Comparison of ENCODE assay signal across 26 cellular contexts in the genomic region with DNA sequence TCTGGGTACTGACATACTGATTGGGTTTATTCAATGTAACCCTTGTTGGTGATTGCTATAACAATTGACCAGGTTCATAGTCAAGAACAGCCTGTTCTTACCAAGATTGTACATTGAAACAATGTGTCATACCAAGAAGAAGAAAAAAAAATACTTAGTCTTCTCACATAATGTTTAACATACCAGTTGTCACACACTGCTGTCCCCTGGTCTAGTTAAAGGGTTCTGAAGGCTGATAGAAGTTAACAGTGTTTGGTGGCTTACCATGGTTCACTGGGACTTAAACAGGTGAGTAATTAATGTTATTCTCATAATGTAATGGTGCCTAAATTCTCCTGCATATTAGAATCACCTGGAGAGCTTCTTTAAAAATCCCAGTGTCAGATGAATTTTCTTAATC. TPM values are rescaled to one million over a fixed set of nuclear protein-coding genes. Genes with fewer than 3 reads are reported as not detected.
DNase-seq lines count a peak whose midpoint lies in the region; ATAC-seq and TF ChIP-seq lines count a peak whose summit lies in the region.
"Had no signal": no experiment of that assay in that cellular context is flagged by ENCODE, and none has a peak within 500 bp of the region (broad histone marks: within the 10 kb centered on the region; RNA-seq: fewer than 3 reads in every experiment).

No MANE protein-coding gene starts in this region.

- ATAC-seq in GM18909 (IDR thresholded peaks at IDR 0.05; ENCODE audit: poor library complexity, unreplicated experiment) (peak; percentile 65), HG02610 (IDR thresholded peaks at IDR 0.05; ENCODE audit: unreplicated experiment) (peak; percentile 35), HG03460 (IDR thresholded peaks at IDR 0.05; ENCODE audit: unreplicated experiment) (peak; percentile 53), natural killer cell (no peak)
- ATAC-seq: activated CD4-positive, CD25-positive, alpha-beta regulatory T cell treated with anti-CD3 and anti-CD28 coated beads, Interleukin-2, amount 50 U/mL, for 24 hours; activated T-cell treated with anti-CD3 and anti-CD28 coated beads, Interleukin-2, amount 50 U/mL, for 4 hours; heart right ventricle had no signal

- H3K4me1 Mint-ChIP-seq in natural killer cell: peaks cover 1 to 4% of the 10 kb centered on the region in 2 donors
- H3K4me1 Mint-ChIP-seq: neural crest cell had no signal

- no peaks in the 10 kb centered on the region for H3K9me3 Mint-ChIP-seq in natural killer cell
- H3K9me3 Mint-ChIP-seq: activated T-cell treated with anti-CD3 and anti-CD28 coated beads, Interleukin-2, amount 50 U/mL, for 4 hours; neural crest cell had no signal

- TF ChIP-seq CTCF in testis (IDR thresholded peaks at IDR 0.05): no peak
- no peak for TF ChIP-seq CTCF in natural killer cell (IDR thresholded peaks at IDR 0.05)

- no peaks in the 10 kb centered on the region for H3K36me3 ChIP-seq in testis (ENCODE audit: low read depth, missing control alignments)
- H3K36me3 ChIP-seq: cardiac muscle cell, heart right ventricle, left ventricle myocardium inferior, tibial artery had no signal

- H3K27ac ChIP-seq in testis: peak overlapping the region; percentile 27 to 59
- H3K27ac ChIP-seq: cardiac muscle cell, heart right ventricle, left ventricle myocardium inferior, RWPE1, skin epidermis, tibial artery had no signal

- no peaks in the 10 kb centered on the region for H3K27me3 ChIP-seq in testis
- H3K27me3 ChIP-seq: cardiac muscle cell, heart right ventricle, tibial artery had no signal

- no peaks in the 10 kb centered on the region for H3K27me3 Mint-ChIP-seq in natural killer cell (ENCODE audit: low read depth in 2 of 2)

- no peaks in the 10 kb centered on the region for H3K36me3 Mint-ChIP-seq in natural killer cell

- no peak for DNase-seq in testis
- DNase-seq in effector CD8-positive, alpha-beta T cell (lab: John Stamatoyannopoulos, UW): no peak
- no peak for DNase-seq in DMS114 treated with DMSO at 0.1 percent for 48 hours (lab: John Stamatoyannopoulos, UW; ENCODE audit: unreplicated experiment)
- no peak for DNase-seq in natural killer cell
- DNase-seq: activated naive CD4-positive, alpha-beta T cell treated with anti-CD3 and anti-CD28 coated beads for 36 hours; activated T-cell treated with anti-CD3 and anti-CD28 coated beads, Interleukin-2, amount 50 U/mL, for 4 hours; AML-193; amygdala; DND-41; heart right ventricle; left ventricle myocardium inferior; NCI-H1105 treated with DMSO at 0.1 percent for 48 hours; NCI-H2081 treated with DMSO at 0.1 percent for 48 hours; NCI-H510A; SK-N-SH; stimulated activated naive CD4-positive, alpha-beta T cell treated with Interleukin-2 at 50 U/mL for 16 hours; T-helper 9 cell; tibial artery had no signal

- H3K4me1 ChIP-seq in testis: peaks cover 5% of the 10 kb centered on the region
- H3K4me1 ChIP-seq: left ventricle myocardium inferior, tibial artery had no signal

- no peak overlapping the region for H3K27ac Mint-ChIP-seq in natural killer cell
- H3K27ac Mint-ChIP-seq: activated naive CD4-positive, alpha-beta T cell treated with anti-CD3 and anti-CD28 coated beads for 36 hours had no signal

- H3K9me3 ChIP-seq in testis: no peaks in the 10 kb centered on the region
- H3K9me3 ChIP-seq: SK-N-SH had no signal

- H3K4me3 Mint-ChIP-seq in natural killer cell: no peak overlapping the region
- H3K4me3 Mint-ChIP-seq: activated naive CD4-positive, alpha-beta T cell treated with anti-CD3 and anti-CD28 coated beads for 36 hours; activated T-cell treated with anti-CD3 and anti-CD28 coated beads, Interleukin-2, amount 50 U/mL, for 4 hours; neural crest cell had no signal

- TF ChIP-seq POLR2A in testis (IDR thresholded peaks at IDR 0.05): no peak

- intact Hi-C loops in testis (cut with DNase I; ENCODE audit: low total_unique reads) (no loop called here), natural killer cell (cut with micrococcal nuclease) (no loop called here)

- peak overlapping the region in 1 of 2 donors; percentile 7 for H3K4me3 ChIP-seq in testis
- H3K4me3 ChIP-seq: cardiac muscle cell, heart right ventricle, left ventricle myocardium inferior, skin epidermis, tibial artery had no signal

RNA-seq across cellular contexts. Expression of a gene that starts 18.5 kb away (rescaled TPM):
- total RNA-seq in testis (10 to 100 TPM; 67.1 to 72.8 TPM), natural killer cell (100 to 1,000 TPM; 140 to 183 (median 166) TPM)
- 57.6 TPM for polyA plus RNA-seq in testis (ENCODE audit: insufficient read depth, low read depth, low replicate concordance)

Comparison
In these comparisons a context has a peak if more than half of its experiments do, and no peak if none do; other contexts are left out.
1. ATAC-seq: peak in GM18909 (single experiment), HG02610 (single experiment) and HG03460 (single experiment); none in natural killer cell (0 of 3).